In the genomic region with DNA sequence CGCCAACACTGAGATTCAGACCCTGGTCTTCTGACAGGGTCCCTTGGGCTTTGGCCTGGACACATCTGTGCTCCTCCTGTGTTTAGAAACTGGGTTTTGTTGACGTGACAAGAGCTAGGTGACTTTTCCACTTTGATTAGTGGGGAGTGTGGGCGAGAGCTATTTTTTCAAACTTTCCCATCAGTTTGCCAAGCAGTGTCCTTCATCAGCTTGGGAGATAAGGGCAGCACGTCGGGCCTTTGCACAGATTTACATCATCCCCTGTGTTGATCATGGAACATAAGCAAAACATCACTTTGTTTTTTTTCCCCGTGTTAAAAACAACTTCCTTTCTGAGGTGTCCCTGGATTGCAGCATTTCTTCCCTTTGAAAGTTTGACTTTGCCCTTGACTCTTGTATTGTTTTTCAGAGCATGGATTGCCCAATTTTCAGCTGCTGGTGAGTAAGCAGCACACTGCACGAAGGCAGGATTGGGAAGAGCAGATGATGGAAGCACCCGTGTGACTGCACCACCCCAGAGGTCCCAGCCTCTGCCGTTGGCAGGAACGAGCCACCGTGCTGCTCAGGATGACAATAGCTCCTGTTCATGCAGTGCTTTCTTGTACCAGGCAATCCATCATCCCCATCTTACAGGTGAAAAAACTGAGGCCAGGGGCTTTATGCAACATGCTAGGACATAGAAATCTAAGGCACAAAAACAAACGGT, we compare ENCODE assay signal across 2 cellular contexts.
A peak's percentile ranks its signal among the peaks of the same experiment; 100 is the strongest.
TF ChIP-seq lines count a peak whose summit lies in the region.

No MANE protein-coding gene starts in this region.

TF ChIP-seq in H1, 55 proteins besides CTCF, POLR2A, EP300 and RAD21:
- TF ChIP-seq KDM1A (IDR thresholded peaks at IDR 0.05; ENCODE audit: borderline replicate concordance, low read length) (peak; percentile 48; the same call in 1 of the 2 replicates), NANOG (IDR thresholded peaks at IDR 0.05; ENCODE audit: insufficient read depth, low read depth, low read length, poor library complexity, severe bottlenecking) (no peak)

TF ChIP-seq in SK-N-SH, 30 proteins besides CTCF, POLR2A, EP300 and RAD21:
- TF ChIP-seq REST (IDR thresholded peaks at IDR 0.05; ENCODE audit: low read depth, low read length) (no peak), TEAD4 (IDR thresholded peaks at IDR 0.05; ENCODE audit: borderline replicate concordance, insufficient read depth) (no peak), POLR2AphosphoS5 (IDR thresholded peaks at IDR 0.05; ENCODE audit: low read depth, low read length) (no peak), YY1 (IDR thresholded peaks at IDR 0.05; ENCODE audit: low read depth) (no peak), TAF1 (IDR thresholded peaks at IDR 0.05; ENCODE audit: borderline replicate concordance, low read depth, low read length) (no peak), PBX3 (IDR thresholded peaks at IDR 0.05) (no peak), EZH2phosphoT487 (IDR thresholded peaks at IDR 0.05; ENCODE audit: borderline replicate concordance, low read depth) (no peak), JUND (IDR thresholded peaks at IDR 0.05) (no peak), FOSL2 (IDR thresholded peaks at IDR 0.05; ENCODE audit: borderline replicate concordance, low read depth) (no peak), CHD2 (IDR thresholded peaks at IDR 0.05; ENCODE audit: low read length, partially characterized antibody) (no peak)
